8 cellular contexts compared by ENCODE assay signal in the genomic region with DNA sequence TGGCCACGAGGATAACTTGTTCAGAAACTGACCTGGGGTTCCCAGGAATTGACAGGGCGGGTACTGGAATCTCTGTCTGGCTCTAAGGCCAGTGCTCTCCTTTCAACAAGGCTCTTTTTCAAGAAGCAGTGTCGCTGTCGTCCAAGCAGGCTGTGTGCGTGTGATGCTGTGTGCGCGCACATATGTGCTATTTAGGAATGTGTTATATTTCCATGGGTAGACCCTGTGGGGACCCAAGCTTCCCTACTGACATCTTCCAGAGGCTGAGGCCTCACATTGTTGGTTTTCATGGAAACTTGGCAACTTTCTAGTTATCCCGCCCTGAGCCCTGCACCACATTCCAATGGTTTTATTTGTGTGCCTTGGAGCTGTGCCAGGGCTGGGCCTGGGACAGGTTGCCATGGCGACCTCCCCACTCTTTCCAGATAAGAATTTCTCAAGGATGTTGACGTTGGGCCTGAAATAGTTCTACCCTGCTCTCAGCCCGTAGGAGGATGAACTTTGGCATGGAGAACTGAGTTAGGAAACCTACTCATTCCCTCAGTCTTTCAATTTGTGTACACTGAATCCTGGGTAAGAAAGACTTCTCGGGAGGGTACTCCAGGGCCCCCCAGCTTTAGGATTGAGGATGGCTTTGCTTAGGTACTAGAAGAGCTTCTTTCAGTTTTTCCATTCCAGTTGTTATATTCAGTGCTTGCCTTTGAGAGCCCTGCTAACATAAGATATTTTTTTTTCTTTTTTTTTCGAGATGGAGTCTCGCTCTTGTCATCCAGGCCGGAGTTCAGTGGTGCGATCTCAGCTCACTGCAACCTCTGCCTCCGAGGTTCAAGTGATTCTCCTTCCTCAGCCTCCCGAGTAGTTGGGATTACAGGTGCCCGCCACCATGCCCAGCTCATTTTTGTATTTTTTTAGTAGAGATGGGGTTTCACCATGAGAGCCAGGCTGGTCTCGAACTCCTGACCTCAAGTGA. TPM values are rescaled to one million over a fixed set of nuclear protein-coding genes. Genes with fewer than 3 reads are reported as not detected.
DNase-seq lines count a peak whose midpoint lies in the region; ATAC-seq, FAIRE-seq and TF ChIP-seq lines count a peak whose summit lies in the region.

No MANE protein-coding gene starts in this region.

- no peak for ATAC-seq in HG02884 (IDR thresholded peaks at IDR 0.05; ENCODE audit: unreplicated experiment)
- ATAC-seq in GM18511 (IDR thresholded peaks at IDR 0.05; ENCODE audit: unreplicated experiment), result no peak

- H3K9me1 ChIP-seq in keratinocyte (ENCODE audit: control insufficient read depth, extremely low read depth, insufficient read depth, low read length), result no peaks in the 10 kb centered on the region

- H3K79me2 ChIP-seq in ACC112 (ENCODE audit: control insufficient read depth, insufficient read depth, low read length, unreplicated experiment) (no peaks in the 10 kb centered on the region), keratinocyte (ENCODE audit: control insufficient read depth, insufficient read depth, low read length) (no peaks in the 10 kb centered on the region)

- dilution Hi-C loops in keratinocyte (cut with MboI; ENCODE audit: extremely low pct_ligation_motif_present, low sequenced_read_pairs), result no loop called here

- DNase-seq in LHCN-M2 (ENCODE audit: low read depth) (peak; percentile 98), bronchial epithelial cell (ENCODE audit: low read depth) (peak; percentile 95), keratinocyte (ENCODE audit: low read depth, low spot score) (peak; percentile 65), small intestine (peak; percentile 96)
- no peak for DNase-seq in activated CD4-positive, alpha-beta T cell treated with anti-CD3 and anti-CD28 coated beads for 4 hours

- peak overlapping the region; percentile 76 for H2AFZ ChIP-seq in ACC112 (ENCODE audit: low read length, unreplicated experiment)
- H2AFZ ChIP-seq in keratinocyte (ENCODE audit: control insufficient read depth, low read length), result peak overlapping the region; percentile 14

- H3K4me2 ChIP-seq in keratinocyte (ENCODE audit: control insufficient read depth, extremely low read depth, insufficient read depth, low read depth, low read length), result peak overlapping the region; percentile 37

- H3K4me3 ChIP-seq in ACC112 (ENCODE audit: low read depth, low read length) (peak overlapping the region; percentile 61; the same call in 1 of the 2 replicates), bronchial epithelial cell (ENCODE audit: low read depth, low read length) (no peak overlapping the region), keratinocyte (ENCODE audit: control insufficient read depth in 2 of 3, extremely low read depth in 1 of 3, insufficient read depth in 2 of 3, low read depth in 1 of 3, low read length in 3 of 3) (no peak overlapping the region), small intestine (ENCODE audit: low read depth in 1 of 2, low read length in 2 of 2) (no peak overlapping the region)

- H3K4me1 ChIP-seq in ACC112 (ENCODE audit: control insufficient read depth, insufficient read depth, low read length, unreplicated experiment), result peaks cover 52% of the 10 kb centered on the region
- peaks cover 18% of the 10 kb centered on the region for H3K4me1 ChIP-seq in keratinocyte (ENCODE audit: control insufficient read depth, extremely low read depth, insufficient read depth, low read length)
- H3K4me1 ChIP-seq in small intestine (ENCODE audit: control insufficient read depth in 2 of 2, insufficient read depth in 1 of 2, low read depth in 1 of 2, low read length in 1 of 2), result peaks cover 16 to 21% of the 10 kb centered on the region in 2 donors

- 17 to 40% (median 34%) methylated on average over 18 to 20 of the region's 20 CpGs for WGBS in small intestine, 3 donors

- H3K9ac ChIP-seq in keratinocyte (ENCODE audit: control insufficient read depth, extremely low read depth, insufficient read depth, low read length), result peak overlapping the region; percentile 46

- H3K9me3 ChIP-seq in keratinocyte (ENCODE audit: control insufficient read depth, low read depth, low read length), result no peaks in the 10 kb centered on the region
- H3K9me3 ChIP-seq in small intestine (ENCODE audit: control insufficient read depth, low read depth), result no peaks in the 10 kb centered on the region

- H4K20me1 ChIP-seq in keratinocyte (ENCODE audit: control insufficient read depth, extremely low read depth, insufficient read depth, low read length), result no peaks in the 10 kb centered on the region

- FAIRE-seq in bronchial epithelial cell (lab: Jason Lieb, UNC), result no peak
- peak; percentile 64 for FAIRE-seq in keratinocyte (lab: Jason Lieb, UNC)
- FAIRE-seq in small intestine (lab: Jason Lieb, UNC), result no peak

- H3K27me3 ChIP-seq in ACC112 (ENCODE audit: insufficient read depth, low read length) (no peaks in the 10 kb centered on the region), bronchial epithelial cell (ENCODE audit: control insufficient read depth, insufficient read depth, low read length) (no peaks in the 10 kb centered on the region), keratinocyte (ENCODE audit: control insufficient read depth, extremely low read depth, insufficient read depth, low read length) (no peaks in the 10 kb centered on the region), small intestine (ENCODE audit: control insufficient read depth in 2 of 2, insufficient read depth in 2 of 2, low read length in 2 of 2) (no peaks in the 10 kb centered on the region)

- peak overlapping the region; percentile 99 for H3K27ac ChIP-seq in ACC112 (ENCODE audit: low read depth, low read length)
- H3K27ac ChIP-seq in keratinocyte (ENCODE audit: control insufficient read depth, insufficient read depth, low read length), result no peak overlapping the region
- H3K27ac ChIP-seq in small intestine (ENCODE audit: low read depth in 1 of 2, low read length in 1 of 2), result peak overlapping the region; percentile 43 to 92

- TF ChIP-seq CTCF in bronchial epithelial cell (IDR thresholded peaks at IDR 0.05; ENCODE audit: insufficient read depth, low read length, severe bottlenecking) (no peak), keratinocyte (optimal IDR thresholded peaks at IDR 0.05 in 1 of 3, IDR thresholded peaks at IDR 0.05 in 1 of 3, conservative IDR thresholded peaks at IDR 0.05 in 1 of 3; ENCODE audit: extremely low read depth in 1 of 3, insufficient read depth in 2 of 3, low read length in 3 of 3) (no peak)

- H3K36me3 ChIP-seq in ACC112 (ENCODE audit: insufficient read depth, low read length) (no peaks in the 10 kb centered on the region), bronchial epithelial cell (ENCODE audit: control insufficient read depth, insufficient read depth, low read length) (no peaks in the 10 kb centered on the region), keratinocyte (ENCODE audit: control insufficient read depth in 2 of 2, extremely low read depth in 1 of 2, insufficient read depth in 2 of 2, low read length in 2 of 2) (no peaks in the 10 kb centered on the region), small intestine (ENCODE audit: control insufficient read depth in 2 of 2, insufficient read depth in 2 of 2, low read length in 2 of 2) (no peaks in the 10 kb centered on the region)

RNA-seq across cellular contexts. Expression of a gene that starts 38.8 kb away (rescaled TPM):
- total RNA-seq in LHCN-M2 (2014; rRNA removed) (116 and 125 TPM in 2 replicates), bronchial epithelial cell (52.1 and 53.4 TPM in 2 replicates)
- 45.2 TPM for polyA plus RNA-seq in LHCN-M2 (2012)
- polyA plus RNA-seq in keratinocyte (68.4 to 116 TPM (median 75.2 TPM) in 3 replicates), small intestine (10 to 100 TPM; 35.9 to 59.9 (median 52.8) TPM)
- 63.3 TPM for polyA plus RNA-seq in keratinocyte (2011; ENCODE audit: low read depth)
- 54.1 and 86.8 TPM in 2 replicates for polyA plus RNA-seq in keratinocyte (2011; cell fraction: cytosol; rRNA removed)
- polyA plus RNA-seq in keratinocyte (2011; cell fraction: nucleus; rRNA removed), result 83.2 and 110 TPM in 2 replicates
- polyA plus RNA-seq in keratinocyte (2012; ENCODE audit: low replicate concordance), result 37.8 and 68.9 TPM in 2 replicates
- polyA minus RNA-seq in keratinocyte, result 25.7 to 97.1 TPM (median 43.6 TPM) in 3 replicates
- 43.4 TPM for polyA minus RNA-seq in keratinocyte (2011; cell fraction: cytosol; rRNA and poly(A)+ RNA removed)
- 50.1 and 65.9 TPM in 2 replicates for polyA minus RNA-seq in keratinocyte (2011; cell fraction: nucleus; rRNA and poly(A)+ RNA removed)

RNA-seq across cellular contexts. Expression of a gene that starts 59.3 kb away (rescaled TPM):
- total RNA-seq in LHCN-M2 (2014; rRNA removed), result 71.4 and 88.2 TPM in 2 replicates
- 27.5 TPM for polyA plus RNA-seq in LHCN-M2 (2012)
- 87.9 and 89.8 TPM in 2 replicates for total RNA-seq in bronchial epithelial cell
- 62.7 to 87.1 TPM (median 74.3 TPM) in 3 replicates for polyA plus RNA-seq in keratinocyte
- polyA plus RNA-seq in keratinocyte (2011; ENCODE audit: low read depth), result 342 TPM
- 44.9 and 66.7 TPM in 2 replicates for polyA plus RNA-seq in keratinocyte (2011; cell fraction: cytosol; rRNA removed)
- polyA plus RNA-seq in keratinocyte (2011; cell fraction: nucleus; rRNA removed), result 69.6 and 101 TPM in 2 replicates
- 63.3 and 67.1 TPM in 2 replicates for polyA plus RNA-seq in keratinocyte (2012; ENCODE audit: low replicate concordance)
- polyA minus RNA-seq in keratinocyte, result 9.2 to 66.4 TPM (median 56.3 TPM) in 3 replicates
- 60.0 TPM for polyA minus RNA-seq in keratinocyte (2011; cell fraction: cytosol; rRNA and poly(A)+ RNA removed)
- polyA minus RNA-seq in keratinocyte (2011; cell fraction: nucleus; rRNA and poly(A)+ RNA removed), result 34.6 and 41.4 TPM in 2 replicates
- polyA plus RNA-seq in small intestine, result 100 to 1,000 TPM; 114 to 131 (median 122) TPM

Comparison
In these comparisons a context has a peak if more than half of its experiments do, and no peak if none do; other contexts are left out.
1. DNase-seq: peak in LHCN-M2 (single experiment), bronchial epithelial cell (single experiment), keratinocyte (single experiment) and small intestine (single experiment); none in activated CD4-positive, alpha-beta T cell treated with anti-CD3 and anti-CD28 coated beads for 4 hours (0 of 2).